In the genomic region with DNA sequence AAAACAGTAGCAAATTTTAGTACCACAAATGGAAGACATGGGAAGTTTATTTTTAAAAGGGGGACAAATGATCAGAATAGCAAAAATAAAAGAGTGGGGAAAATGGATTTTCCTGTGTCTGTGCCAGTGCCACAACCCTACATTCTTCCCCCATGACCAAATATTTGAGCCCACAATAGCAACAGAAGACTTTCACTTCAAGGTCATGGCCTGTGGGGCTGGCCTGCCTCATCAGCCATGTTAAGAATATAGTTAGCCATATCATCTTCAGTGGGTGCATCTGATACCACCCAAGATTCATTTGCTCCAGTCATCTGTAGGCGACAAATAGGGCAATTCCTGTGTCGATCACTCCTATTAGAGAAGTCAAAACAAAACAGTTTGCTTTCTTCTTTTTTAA, we compare ENCODE assay signal across 19 cellular contexts. TPM values are rescaled to one million over a fixed set of nuclear protein-coding genes. Genes with fewer than 3 reads are reported as not detected.
DNase-seq lines count a peak whose midpoint lies in the region; ATAC-seq and TF ChIP-seq lines count a peak whose summit lies in the region.
"Had no signal": no experiment of that assay in that cellular context is flagged by ENCODE, and none has a peak within 500 bp of the region (broad histone marks: within the 10 kb centered on the region; RNA-seq: fewer than 3 reads in every experiment).

No MANE protein-coding gene starts in this region.

- peak; percentile 57 for ATAC-seq in left ventricle myocardium superior
- ATAC-seq in GM21367 (IDR thresholded peaks at IDR 0.05; ENCODE audit: unreplicated experiment), result no peak
- no peak for ATAC-seq in GM21515 (IDR thresholded peaks at IDR 0.05; ENCODE audit: unreplicated experiment)
- ATAC-seq in HG03159 (IDR thresholded peaks at IDR 0.05; ENCODE audit: unreplicated experiment), result no peak
- ATAC-seq: activated CD4-positive, CD25-positive, alpha-beta regulatory T cell treated with anti-CD3 and anti-CD28 coated beads, Interleukin-2, amount 50 U/mL, for 24 hours; left lung; upper lobe of right lung had no signal

- H3K9me3 ChIP-seq in right atrium auricular region (no peaks in the 10 kb centered on the region), ascending aorta (no peaks in the 10 kb centered on the region)
- H3K9me3 ChIP-seq: left lung, upper lobe of right lung had no signal

- H3K4me3 ChIP-seq in right atrium auricular region, result no peak overlapping the region
- H3K4me3 ChIP-seq in ascending aorta, result no peak overlapping the region
- H3K4me3 ChIP-seq: left lung, upper lobe of right lung had no signal

- H3K36me3 ChIP-seq in right atrium auricular region (peaks cover 12% of the 10 kb centered on the region), ascending aorta (peaks cover 15 to 16% of the 10 kb centered on the region in 2 donors)

- H3K27ac ChIP-seq in right atrium auricular region (no peak overlapping the region), ascending aorta (peak overlapping the region; percentile 23 to 41)
- H3K27ac ChIP-seq: left lung, parathyroid adenoma, upper lobe of right lung had no signal

- H3K4me1 ChIP-seq in right atrium auricular region, result peaks cover 0 to 7% of the 10 kb centered on the region in 2 donors
- peaks cover 0 to 33% of the 10 kb centered on the region in 2 donors for H3K4me1 ChIP-seq in ascending aorta
- H3K4me1 ChIP-seq: parathyroid adenoma had no signal

- H3K27me3 ChIP-seq in right atrium auricular region (no peaks in the 10 kb centered on the region), ascending aorta (no peaks in the 10 kb centered on the region)
- H3K27me3 ChIP-seq: left lung, upper lobe of right lung had no signal

- intact Hi-C loops in left ventricle myocardium superior (cut with micrococcal nuclease) (loop anchor here (5.0 to 10.0 kb wide), 2 partner anchors 110 to 223 kb away; no protein-coding TSS in a partner anchor), ascending aorta (cut with DNase I) (loop anchor here (1.0 to 10.0 kb wide), 2 partner anchors 110 to 221 kb away; no protein-coding TSS in a partner anchor)

- no peak for TF ChIP-seq CTCF in right atrium auricular region (IDR thresholded peaks at IDR 0.05)
- no peak for TF ChIP-seq CTCF in ascending aorta (IDR thresholded peaks at IDR 0.05)

- DNase-seq in left ventricle myocardium superior (no peak), right atrium auricular region (ENCODE audit: low spot score) (no peak), ascending aorta (ENCODE audit: low spot score in 2 of 2) (no peak), iris pigment epithelial cell (ENCODE audit: low read depth) (peak; percentile 44), T1000 (lab: John Stamatoyannopoulos, UW) (no peak)
- DNase-seq: activated effector memory CD4-positive, alpha-beta T cell treated with anti-CD3 and anti-CD28 coated beads, Interleukin-2, amount 50 U/mL, for 16 hours; aorta; CD4-positive, alpha-beta memory T cell; cortex of kidney; left lung; NCI-H2171 treated with DMSO at 0.1 percent for 48 hours; RPMI8226; upper lobe of right lung had no signal

RNA-seq across cellular contexts. Expression of a gene that starts 26.3 kb away (rescaled TPM):
- total RNA-seq in left ventricle myocardium superior (34.1 TPM), right atrium auricular region (10 to 100 TPM; 22.9 to 29.8 TPM), ascending aorta (10.9 TPM)

RNA-seq across cellular contexts. Expression of a gene that starts 53.8 kb away (rescaled TPM):
- total RNA-seq in left ventricle myocardium superior, result 53.8 TPM
- total RNA-seq in right atrium auricular region, result 10 to 100 TPM; 15.9 to 45.0 TPM
- 66.3 TPM for total RNA-seq in ascending aorta
- total RNA-seq: CD4-positive, alpha-beta memory T cell; H4 had no signal

RNA-seq across cellular contexts. Expression of a gene that starts 59.6 kb away (rescaled TPM):
- total RNA-seq in left ventricle myocardium superior (3.7 TPM), right atrium auricular region (1 to 10 TPM; 2.8 to 5.3 TPM), ascending aorta (2.3 TPM)

Comparison
In these comparisons a context has a peak if more than half of its experiments do, and no peak if none do; other contexts are left out.
1. H3K27ac ChIP-seq: peak in ascending aorta (2 of 2); none in right atrium auricular region (0 of 2).